In the genomic region with DNA sequence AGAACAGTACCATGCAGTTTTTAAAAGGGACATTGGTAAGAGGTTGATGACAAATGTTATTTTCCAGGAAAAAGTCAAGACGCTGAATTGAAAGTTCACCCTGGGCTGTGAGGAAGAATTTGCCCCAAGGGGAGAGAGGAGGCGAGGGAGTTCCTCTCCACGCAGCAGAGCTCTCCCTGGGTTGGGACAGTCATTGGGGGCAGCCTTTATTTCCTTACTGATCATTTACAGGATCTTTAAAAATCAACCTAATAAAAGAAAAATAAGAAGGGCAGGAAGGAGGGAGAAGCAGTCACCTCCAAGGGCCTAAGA, we compare ENCODE assay signal across 10 cellular contexts. TPM values are rescaled to one million over a fixed set of nuclear protein-coding genes. Genes with fewer than 3 reads are reported as not detected.
DNase-seq lines count a peak whose midpoint lies in the region; ATAC-seq and TF ChIP-seq lines count a peak whose summit lies in the region.
"Had no signal": no experiment of that assay in that cellular context is flagged by ENCODE, and none has a peak within 500 bp of the region (broad histone marks: within the 10 kb centered on the region; RNA-seq: fewer than 3 reads in every experiment).

No MANE protein-coding gene starts in this region.

- no peak overlapping the region for H3K27ac ChIP-seq in A673 (ENCODE audit: low read depth, low read length, poor library complexity, severe bottlenecking)

- H3K36me3 ChIP-seq in A673 (ENCODE audit: insufficient read depth, low read length, poor library complexity, severe bottlenecking), result no peaks in the 10 kb centered on the region

- H3K27ac Mint-ChIP-seq in T-cell, result peak overlapping the region; percentile 27 to 48

- no peaks in the 10 kb centered on the region for H3K9me3 Mint-ChIP-seq in T-cell

- H3K4me1 ChIP-seq in A673 (ENCODE audit: insufficient read depth, low read length, poor library complexity, severe bottlenecking), result no peaks in the 10 kb centered on the region

- TF ChIP-seq CTCF in A673 (conservative IDR thresholded peaks at IDR 0.05; ENCODE audit: low read depth, low read length), result no peak
- no peak for TF ChIP-seq CTCF in fibroblast of villous mesenchyme (IDR thresholded peaks at IDR 0.05; ENCODE audit: insufficient read depth, low read depth, low read length)
- no peak for TF ChIP-seq CTCF in omental fat pad (IDR thresholded peaks at IDR 0.05)

- peaks cover 6 to 10% (median 6%) of the 10 kb centered on the region in 3 donors for H3K4me1 Mint-ChIP-seq in T-cell

- BruUV-seq in A673 (replicated peaks; lab: Mats Ljungman, UMichigan), result no TSS peak

- H3K9me3 ChIP-seq in A673 (ENCODE audit: low read depth, low read length, poor library complexity, severe bottlenecking), result no peaks in the 10 kb centered on the region

- peak overlapping the region in 1 of 3 donors; percentile 53 for H3K4me3 Mint-ChIP-seq in T-cell

- H3K36me3 Mint-ChIP-seq in T-cell, result no peaks in the 10 kb centered on the region

- CTCF ChIA-PET in A673 (lab: Charles Lee), result no interaction called here
- CTCF ChIA-PET in T-cell (lab: Charles Lee), result interaction anchor here in 1 of 2 donors (1.4 kb wide), 1 partner anchor 20 kb away, joined by 5 read pairs; no protein-coding TSS in a partner anchor

- no peak for ATAC-seq in T-cell (replicated peaks in 1 of 4)
- no peak for ATAC-seq in omental fat pad (ENCODE audit: low FRiP score)
- ATAC-seq in HG03442 (IDR thresholded peaks at IDR 0.05; ENCODE audit: unreplicated experiment), result no peak

- intact Hi-C loops in A673 (cut with micrococcal nuclease; ENCODE audit: unreplicated experiment), result no loop called here

- peak overlapping the region; percentile 24 for H3K4me3 ChIP-seq in A673 (ENCODE audit: low read depth, low read length, poor library complexity, severe bottlenecking)
- peak overlapping the region; percentile 33 for H3K4me3 ChIP-seq in fibroblast of villous mesenchyme (ENCODE audit: low read depth, low read length)

- peaks cover 22% of the 10 kb centered on the region for H3K27me3 ChIP-seq in A673 (replicated peaks; ENCODE audit: insufficient read depth, low read depth, low read length, poor library complexity)

- POLR2A ChIA-PET in A673 (lab: Charles Lee; ENCODE audit: low non-redundant PET) (no interaction called here), T-cell (lab: Charles Lee) (no interaction called here)

- DNase-seq in A673 (ENCODE audit: low spot score) (no peak), T-cell (no peak), fibroblast of villous mesenchyme (ENCODE audit: low read depth) (no peak), omental fat pad (ENCODE audit: low spot score) (peak; percentile 16), T-helper 1 cell (no peak), H4 (ENCODE audit: low spot score) (no peak)
- no peak for DNase-seq in stimulated activated CD4-positive, alpha-beta T cell treated with anti-CD3 and anti-CD28 coated beads, Interleukin-15, amount 100 ng/mL, for 24 hours
- DNase-seq: activated CD4-positive, CD25-positive, alpha-beta regulatory T cell treated with anti-CD3 and anti-CD28 coated beads, Interleukin-2, amount 50 U/mL, for 72 hours; effector memory CD4-positive, alpha-beta T cell had no signal

- peaks cover 32 to 49% of the 10 kb centered on the region in 2 donors for H3K27me3 Mint-ChIP-seq in T-cell

RNA-seq across cellular contexts. Expression of a gene that starts 49.9 kb away (rescaled TPM):
- total RNA-seq in A673 (2021) (not detected in 2 replicates), T-cell (under 1 TPM in 1 of 5 donors, not detected in 4; 0.15 TPM), fibroblast of villous mesenchyme (under 0.01 and 0.64 TPM in 2 replicates), omental fat pad (under 1 TPM in 2 of 4 donors, not detected in 2; 0.28 to 0.48 TPM)
- 0.66 and 1.9 TPM in 2 replicates for total RNA-seq in H4 (2014; rRNA removed; shearing (Covaris generic))
